ENCODE assay signal across 8 cellular contexts in genomic region chr6:27814665-27815424, GRCh38.
DNase-seq lines count a peak whose midpoint lies in the region; ATAC-seq, FAIRE-seq and TF ChIP-seq lines count a peak whose summit lies in the region.

No MANE protein-coding gene starts in this region.

- H3K4me3 Mint-ChIP-seq in stimulated activated memory B cell treated with anti-CD40 and anti-IgM and Interleukin-4, amounts not matched to agents 10 μg/mL and 1 μg/mL and 100 μg/mL, for 72 hours = peak overlapping the region; percentile 82

- H3K27me3 Mint-ChIP-seq in stimulated activated memory B cell treated with anti-CD40 and anti-IgM and Interleukin-4, amounts not matched to agents 10 μg/mL and 1 μg/mL and 100 μg/mL, for 72 hours = no peaks in the 10 kb centered on the region

- intact Hi-C loops in dorsolateral prefrontal cortex (cut with DNase I) = no loop called here
- intact Hi-C loops in lower leg skin (cut with DNase I; ENCODE audit: low total_unique reads) = loop anchor here (10.0 kb wide), 1 partner anchor 80 kb away; a partner anchor contains a TSS

- 1 to 2% methylated on average over 35 to 36 of the region's 40 CpGs for WGBS in lower leg skin, 2 donors

- H3K36me3 Mint-ChIP-seq in stimulated activated memory B cell treated with anti-CD40 and anti-IgM and Interleukin-4, amounts not matched to agents 10 μg/mL and 1 μg/mL and 100 μg/mL, for 72 hours = no peaks in the 10 kb centered on the region

- ATAC-seq in GM18499 (IDR thresholded peaks at IDR 0.05; ENCODE audit: insufficient read depth, unreplicated experiment) (peak; percentile 60), HG02884 (IDR thresholded peaks at IDR 0.05; ENCODE audit: unreplicated experiment) (peak; percentile 64)
- ATAC-seq in stimulated activated memory B cell treated with anti-CD40 and anti-IgM and Interleukin-4, amounts not matched to agents 10 μg/mL and 1 μg/mL and 100 μg/mL, for 72 hours = peak; percentile 86

- no peak for TF ChIP-seq CTCF in dorsolateral prefrontal cortex (IDR thresholded peaks at IDR 0.05 in 54 of 56, conservative IDR thresholded peaks at IDR 0.05 in 2 of 56; ENCODE audit: low read depth in 1 of 56, partially characterized antibody in 56 of 56)
- no peak for TF ChIP-seq CTCF in lower leg skin (IDR thresholded peaks at IDR 0.05)

- FAIRE-seq in H54 (lab: Jason Lieb, UNC) = no peak

- TF ChIP-seq POLR2A in lower leg skin (IDR thresholded peaks at IDR 0.05) = no peak
- no peak for TF ChIP-seq POLR2A in H54 (IDR thresholded peaks at IDR 0.05; ENCODE audit: low read depth, low read length)

- peaks cover 3% of the 10 kb centered on the region for H3K9me3 Mint-ChIP-seq in stimulated activated memory B cell treated with anti-CD40 and anti-IgM and Interleukin-4, amounts not matched to agents 10 μg/mL and 1 μg/mL and 100 μg/mL, for 72 hours

- peaks cover 0 to 93% (median 58%) of the 10 kb centered on the region in 45 donors for H3K27me3 ChIP-seq in dorsolateral prefrontal cortex

- peak overlapping the region; percentile 6 to 67 (median 44) for H3K4me3 ChIP-seq in dorsolateral prefrontal cortex
- H3K4me3 ChIP-seq in lower leg skin (ENCODE audit: low read depth, poor library complexity, severe bottlenecking) = peak overlapping the region; percentile 11

- H3K27ac Mint-ChIP-seq in stimulated activated memory B cell treated with anti-CD40 and anti-IgM and Interleukin-4, amounts not matched to agents 10 μg/mL and 1 μg/mL and 100 μg/mL, for 72 hours = peak overlapping the region; percentile 92

- peaks cover 42% of the 10 kb centered on the region for H3K4me1 Mint-ChIP-seq in stimulated activated memory B cell treated with anti-CD40 and anti-IgM and Interleukin-4, amounts not matched to agents 10 μg/mL and 1 μg/mL and 100 μg/mL, for 72 hours

- peak overlapping the region in 30 of 59 donors; percentile 18 to 79 (median 57) for H3K27ac ChIP-seq in dorsolateral prefrontal cortex

- peak; percentile 35 for DNase-seq in NCI-H2196 treated with DMSO at 0.1 percent for 48 hours (lab: John Stamatoyannopoulos, UW; ENCODE audit: unreplicated experiment)
- DNase-seq in activated CD4-positive, CD25-positive, alpha-beta regulatory T cell treated with anti-CD3 and anti-CD28 coated beads, Interleukin-2, amount 50 U/mL, for 72 hours = peak; percentile 45
- peak in 1 of 10 donors; percentile 50 for DNase-seq in dorsolateral prefrontal cortex
- DNase-seq in lower leg skin (ENCODE audit: low spot score in 2 of 2) = peak; percentile 80 to 90
- no peak for DNase-seq in H54 (ENCODE audit: insufficient read length, low spot score)
